Comparison of ENCODE assay signal across 2 cellular contexts in the genomic region with DNA sequence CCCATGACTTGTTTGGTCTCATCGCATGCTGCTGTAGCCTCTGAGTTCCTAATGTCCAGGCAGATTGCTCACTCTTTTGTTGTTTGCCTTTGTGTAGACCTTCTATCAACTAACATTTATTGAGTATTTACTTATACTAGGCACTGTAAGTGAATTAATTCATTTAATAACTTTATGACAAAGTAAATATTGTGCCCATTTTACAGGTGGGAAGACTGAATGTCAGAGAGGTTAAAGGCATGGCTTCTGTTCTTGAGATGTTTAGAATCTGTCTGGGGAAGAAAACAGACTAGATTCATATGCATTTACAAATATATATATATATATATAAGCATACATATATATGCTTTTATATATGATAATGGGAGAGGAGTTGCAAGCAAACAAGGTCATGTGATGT.
A peak's percentile ranks its signal among the peaks of the same experiment; 100 is the strongest.
TF ChIP-seq lines count a peak whose summit lies in the region.

No MANE protein-coding gene starts in this region.

TF ChIP-seq in HepG2, 621 proteins besides CTCF, POLR2A, EP300 and RAD21:
- TF ChIP-seq DPF2 (CRISPR knock-in tag; IDR thresholded peaks at IDR 0.05; ENCODE audit: borderline replicate concordance, low read depth) (no peak), ZNF629 (CRISPR knock-in tag; conservative IDR thresholded peaks at IDR 0.05) (peak; percentile 56; the same call in 1 of the 2 replicates), ZNF7 (CRISPR knock-in tag; IDR thresholded peaks at IDR 0.05) (no peak), SATB2 (CRISPR knock-in tag; IDR thresholded peaks at IDR 0.05) (no peak), ZNF501 (CRISPR knock-in tag; IDR thresholded peaks at IDR 0.05) (no peak)

TF ChIP-seq in K562, 482 proteins besides CTCF, POLR2A, EP300 and RAD21:
- TF ChIP-seq ATF1 (CRISPR knock-in tag; IDR thresholded peaks at IDR 0.05) = no peak
- TF ChIP-seq ATF1 (tag; IDR thresholded peaks at IDR 0.05) = no peak
- TF ChIP-seq TEAD4 (IDR thresholded peaks at IDR 0.05; ENCODE audit: low read length) = no peak
- no peak for TF ChIP-seq TEAD4 (CRISPR knock-in tag; IDR thresholded peaks at IDR 0.05; ENCODE audit: borderline replicate concordance)
- TF ChIP-seq CCNT2 (IDR thresholded peaks at IDR 0.05; ENCODE audit: borderline replicate concordance, extremely low read depth, insufficient read length, low read depth, low read length) = no peak
- TF ChIP-seq ADNP (tag; IDR thresholded peaks at IDR 0.05) = peak; percentile 84; the same call in 1 of the 2 replicates
- no peak for TF ChIP-seq ARHGAP35 (IDR thresholded peaks at IDR 0.05; ENCODE audit: partially characterized antibody)
- TF ChIP-seq, protein P1, sequence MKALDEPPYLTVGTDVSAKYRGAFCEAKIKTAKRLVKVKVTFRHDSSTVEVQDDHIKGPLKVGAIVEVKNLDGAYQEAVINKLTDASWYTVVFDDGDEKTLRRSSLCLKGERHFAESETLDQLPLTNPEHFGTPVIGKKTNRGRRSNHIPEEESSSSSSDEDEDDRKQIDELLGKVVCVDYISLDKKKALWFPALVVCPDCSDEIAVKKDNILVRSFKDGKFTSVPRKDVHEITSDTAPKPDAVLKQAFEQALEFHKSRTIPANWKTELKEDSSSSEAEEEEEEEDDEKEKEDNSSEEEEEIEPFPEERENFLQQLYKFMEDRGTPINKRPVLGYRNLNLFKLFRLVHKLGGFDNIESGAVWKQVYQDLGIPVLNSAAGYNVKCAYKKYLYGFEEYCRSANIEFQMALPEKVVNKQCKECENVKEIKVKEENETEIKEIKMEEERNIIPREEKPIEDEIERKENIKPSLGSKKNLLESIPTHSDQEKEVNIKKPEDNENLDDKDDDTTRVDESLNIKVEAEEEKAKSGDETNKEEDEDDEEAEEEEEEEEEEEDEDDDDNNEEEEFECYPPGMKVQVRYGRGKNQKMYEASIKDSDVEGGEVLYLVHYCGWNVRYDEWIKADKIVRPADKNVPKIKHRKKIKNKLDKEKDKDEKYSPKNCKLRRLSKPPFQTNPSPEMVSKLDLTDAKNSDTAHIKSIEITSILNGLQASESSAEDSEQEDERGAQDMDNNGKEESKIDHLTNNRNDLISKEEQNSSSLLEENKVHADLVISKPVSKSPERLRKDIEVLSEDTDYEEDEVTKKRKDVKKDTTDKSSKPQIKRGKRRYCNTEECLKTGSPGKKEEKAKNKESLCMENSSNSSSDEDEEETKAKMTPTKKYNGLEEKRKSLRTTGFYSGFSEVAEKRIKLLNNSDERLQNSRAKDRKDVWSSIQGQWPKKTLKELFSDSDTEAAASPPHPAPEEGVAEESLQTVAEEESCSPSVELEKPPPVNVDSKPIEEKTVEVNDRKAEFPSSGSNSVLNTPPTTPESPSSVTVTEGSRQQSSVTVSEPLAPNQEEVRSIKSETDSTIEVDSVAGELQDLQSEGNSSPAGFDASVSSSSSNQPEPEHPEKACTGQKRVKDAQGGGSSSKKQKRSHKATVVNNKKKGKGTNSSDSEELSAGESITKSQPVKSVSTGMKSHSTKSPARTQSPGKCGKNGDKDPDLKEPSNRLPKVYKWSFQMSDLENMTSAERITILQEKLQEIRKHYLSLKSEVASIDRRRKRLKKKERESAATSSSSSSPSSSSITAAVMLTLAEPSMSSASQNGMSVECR (CRISPR knock-in tag; IDR thresholded peaks at IDR 0.05) = no peak
- TF ChIP-seq, protein P2, sequence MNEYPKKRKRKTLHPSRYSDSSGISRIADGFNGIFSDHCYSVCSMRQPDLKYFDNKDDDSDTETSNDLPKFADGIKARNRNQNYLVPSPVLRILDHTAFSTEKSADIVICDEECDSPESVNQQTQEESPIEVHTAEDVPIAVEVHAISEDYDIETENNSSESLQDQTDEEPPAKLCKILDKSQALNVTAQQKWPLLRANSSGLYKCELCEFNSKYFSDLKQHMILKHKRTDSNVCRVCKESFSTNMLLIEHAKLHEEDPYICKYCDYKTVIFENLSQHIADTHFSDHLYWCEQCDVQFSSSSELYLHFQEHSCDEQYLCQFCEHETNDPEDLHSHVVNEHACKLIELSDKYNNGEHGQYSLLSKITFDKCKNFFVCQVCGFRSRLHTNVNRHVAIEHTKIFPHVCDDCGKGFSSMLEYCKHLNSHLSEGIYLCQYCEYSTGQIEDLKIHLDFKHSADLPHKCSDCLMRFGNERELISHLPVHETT (CRISPR knock-in tag; conservative IDR thresholded peaks at IDR 0.05 in 1 of 2, IDR thresholded peaks at IDR 0.05 in 1 of 2) = no peak
- TF ChIP-seq ZFX (CRISPR knock-in tag; IDR thresholded peaks at IDR 0.05) = 0 out of 2 replicates have a peak, but pooled peaks have one; percentile 5
- no peak for TF ChIP-seq MAFF (IDR thresholded peaks at IDR 0.05; ENCODE audit: low read length)
- TF ChIP-seq, protein P3, sequence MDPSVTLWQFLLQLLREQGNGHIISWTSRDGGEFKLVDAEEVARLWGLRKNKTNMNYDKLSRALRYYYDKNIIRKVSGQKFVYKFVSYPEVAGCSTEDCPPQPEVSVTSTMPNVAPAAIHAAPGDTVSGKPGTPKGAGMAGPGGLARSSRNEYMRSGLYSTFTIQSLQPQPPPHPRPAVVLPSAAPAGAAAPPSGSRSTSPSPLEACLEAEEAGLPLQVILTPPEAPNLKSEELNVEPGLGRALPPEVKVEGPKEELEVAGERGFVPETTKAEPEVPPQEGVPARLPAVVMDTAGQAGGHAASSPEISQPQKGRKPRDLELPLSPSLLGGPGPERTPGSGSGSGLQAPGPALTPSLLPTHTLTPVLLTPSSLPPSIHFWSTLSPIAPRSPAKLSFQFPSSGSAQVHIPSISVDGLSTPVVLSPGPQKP (CRISPR knock-in tag; IDR thresholded peaks at IDR 0.05) = no peak
- no peak for TF ChIP-seq DNMT1 (IDR thresholded peaks at IDR 0.05)
- no peak for TF ChIP-seq NFRKB (IDR thresholded peaks at IDR 0.05; ENCODE audit: low read depth)
- peak; percentile 74 for TF ChIP-seq BCOR (IDR thresholded peaks at IDR 0.05)
- no peak for TF ChIP-seq HDAC1 (IDR thresholded peaks at IDR 0.05)
- no peak for TF ChIP-seq HEY1 (CRISPR knock-in tag; IDR thresholded peaks at IDR 0.05; ENCODE audit: borderline replicate concordance)
- TF ChIP-seq HOXB6 (CRISPR knock-in tag; IDR thresholded peaks at IDR 0.05; ENCODE audit: borderline replicate concordance) = no peak
- no peak for TF ChIP-seq TOE1 (IDR thresholded peaks at IDR 0.05; ENCODE audit: borderline replicate concordance)
- TF ChIP-seq TOE1 (CRISPR knock-in tag; IDR thresholded peaks at IDR 0.05; ENCODE audit: borderline replicate concordance, low read depth) = no peak
- TF ChIP-seq KLF13 (tag; IDR thresholded peaks at IDR 0.05; ENCODE audit: borderline replicate concordance, low read depth) = no peak
- no peak for TF ChIP-seq FUS (optimal IDR thresholded peaks at IDR 0.05; ENCODE audit: low read depth, low read length)
- TF ChIP-seq RBM25 (IDR thresholded peaks at IDR 0.05; ENCODE audit: low read depth, low read length, severe bottlenecking) = peak; percentile 81
- TF ChIP-seq, protein P4, sequence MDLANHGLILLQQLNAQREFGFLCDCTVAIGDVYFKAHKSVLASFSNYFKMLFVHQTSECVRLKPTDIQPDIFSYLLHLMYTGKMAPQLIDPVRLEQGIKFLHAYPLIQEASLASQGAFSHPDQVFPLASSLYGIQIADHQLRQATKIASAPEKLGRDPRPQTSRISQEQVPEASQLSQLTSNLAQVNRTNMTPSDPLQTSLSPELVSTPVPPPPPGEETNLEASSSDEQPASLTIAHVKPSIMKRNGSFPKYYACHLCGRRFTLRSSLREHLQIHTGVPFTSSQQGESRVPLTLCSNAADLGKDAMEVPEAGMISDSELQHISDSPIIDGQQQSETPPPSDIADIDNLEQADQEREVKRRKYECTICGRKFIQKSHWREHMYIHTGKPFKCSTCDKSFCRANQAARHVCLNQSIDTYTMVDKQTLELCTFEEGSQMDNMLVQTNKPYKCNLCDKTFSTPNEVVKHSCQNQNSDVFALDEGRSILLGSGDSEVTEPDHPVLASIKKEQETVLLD (IDR thresholded peaks at IDR 0.05) = no peak
- no peak for TF ChIP-seq TFAM (CRISPR knock-in tag; conservative IDR thresholded peaks at IDR 0.05)
- no peak for TF ChIP-seq NEUROD1 (IDR thresholded peaks at IDR 0.05; ENCODE audit: borderline replicate concordance, low read depth, low read length, partially characterized antibody)
- TF ChIP-seq KDM1A (IDR thresholded peaks at IDR 0.05) = peak; percentile 36 to 38; a peak in 1 of 4 replicates
- TF ChIP-seq, protein P5, sequence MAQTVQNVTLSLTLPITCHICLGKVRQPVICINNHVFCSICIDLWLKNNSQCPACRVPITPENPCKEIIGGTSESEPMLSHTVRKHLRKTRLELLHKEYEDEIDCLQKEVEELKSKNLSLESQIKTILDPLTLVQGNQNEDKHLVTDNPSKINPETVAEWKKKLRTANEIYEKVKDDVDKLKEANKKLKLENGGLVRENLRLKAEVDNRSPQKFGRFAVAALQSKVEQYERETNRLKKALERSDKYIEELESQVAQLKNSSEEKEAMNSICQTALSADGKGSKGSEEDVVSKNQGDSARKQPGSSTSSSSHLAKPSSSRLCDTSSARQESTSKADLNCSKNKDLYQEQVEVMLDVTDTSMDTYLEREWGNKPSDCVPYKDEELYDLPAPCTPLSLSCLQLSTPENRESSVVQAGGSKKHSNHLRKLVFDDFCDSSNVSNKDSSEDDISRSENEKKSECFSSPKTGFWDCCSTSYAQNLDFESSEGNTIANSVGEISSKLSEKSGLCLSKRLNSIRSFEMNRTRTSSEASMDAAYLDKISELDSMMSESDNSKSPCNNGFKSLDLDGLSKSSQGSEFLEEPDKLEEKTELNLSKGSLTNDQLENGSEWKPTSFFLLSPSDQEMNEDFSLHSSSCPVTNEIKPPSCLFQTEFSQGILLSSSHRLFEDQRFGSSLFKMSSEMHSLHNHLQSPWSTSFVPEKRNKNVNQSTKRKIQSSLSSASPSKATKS (CRISPR knock-in tag; IDR thresholded peaks at IDR 0.05) = no peak
- no peak for TF ChIP-seq HSF4 (CRISPR knock-in tag; IDR thresholded peaks at IDR 0.05; ENCODE audit: borderline replicate concordance)
- TF ChIP-seq SP1 (CRISPR knock-in tag; IDR thresholded peaks at IDR 0.05) = no peak
- TF ChIP-seq NCOA2 (IDR thresholded peaks at IDR 0.05; ENCODE audit: partially characterized antibody in 2 of 2) = no peak
- TF ChIP-seq ZNF23 (CRISPR knock-in tag; IDR thresholded peaks at IDR 0.05) = no peak
- TF ChIP-seq ZZZ3 (IDR thresholded peaks at IDR 0.05) = no peak
- no peak for TF ChIP-seq POLR2B (IDR thresholded peaks at IDR 0.05; ENCODE audit: low read depth, partially characterized antibody)
- no peak for TF ChIP-seq ZNF830 (CRISPR knock-in tag; IDR thresholded peaks at IDR 0.05)
